Comparison of ENCODE assay signal across 17 cellular contexts in genomic region chr4:151771664-151772063, GRCh38.
"Had no signal": no experiment of that assay in that cellular context is flagged by ENCODE, and none has a peak within 500 bp of the region (broad histone marks: within the 10 kb centered on the region; RNA-seq: fewer than 3 reads in every experiment).

No MANE protein-coding gene starts in this region.

- H3K36me3 ChIP-seq: adrenal gland, tibial nerve, uterus had no signal

- H3K79me2 ChIP-seq: parathyroid adenoma had no signal

- H3K9me3 ChIP-seq: adrenal gland, uterus had no signal

- H3K4me1 ChIP-seq: adrenal gland, parathyroid adenoma, tibial nerve, uterus had no signal

- H2AFZ ChIP-seq: parathyroid adenoma had no signal

- H3K9ac ChIP-seq: parathyroid adenoma had no signal

- DNase-seq: activated CD4-positive, alpha-beta memory T cell treated with anti-CD3 and anti-CD28 coated beads for 36 hours; activated CD4-positive, alpha-beta T cell treated with anti-CD3 and anti-CD28 coated beads for 36 hours; activated CD8-positive, alpha-beta memory T cell treated with anti-CD3 and anti-CD28 coated beads, Interleukin-2, amount 10 ng/mL, durations not matched to agents 7 days and 5 days; activated naive CD4-positive, alpha-beta T cell treated with anti-CD3 and anti-CD28 coated beads, Interleukin-2, amount 50 U/mL, for 16 hours; activated T-cell treated with anti-CD3 and anti-CD28 coated beads, Interleukin-2, amount 50 U/mL, for 24 hours; adrenal gland; central memory CD4-positive, alpha-beta T cell; cortex of kidney; effector memory CD4-positive, alpha-beta T cell; left colon; naive B cell; stimulated activated CD4-positive, alpha-beta T cell treated with anti-CD3 and anti-CD28 coated beads, Interleukin-2, amount 100 ng/mL, for 48 hours; T-helper 2 cell; uterus had no signal

- H3K27me3 ChIP-seq: adrenal gland, tibial nerve, uterus had no signal

- ATAC-seq: activated CD4-positive, alpha-beta T cell treated with anti-CD3 and anti-CD28 coated beads for 36 hours; activated CD8-positive, alpha-beta memory T cell treated with anti-CD3 and anti-CD28 coated beads, Interleukin-2, amount 10 ng/mL, durations not matched to agents 7 days and 5 days; left colon; stimulated activated memory B cell treated with anti-CD40 and anti-IgM and Interleukin-4, amounts not matched to agents 10 μg/mL and 1 μg/mL and 100 μg/mL, for 72 hours had no signal

- H3K4me3 ChIP-seq: adrenal gland, tibial nerve, uterus had no signal

- H3K27ac ChIP-seq: adrenal gland, parathyroid adenoma, tibial nerve, uterus had no signal
